1 cellular context compared by ENCODE assay signal in the genomic region with DNA sequence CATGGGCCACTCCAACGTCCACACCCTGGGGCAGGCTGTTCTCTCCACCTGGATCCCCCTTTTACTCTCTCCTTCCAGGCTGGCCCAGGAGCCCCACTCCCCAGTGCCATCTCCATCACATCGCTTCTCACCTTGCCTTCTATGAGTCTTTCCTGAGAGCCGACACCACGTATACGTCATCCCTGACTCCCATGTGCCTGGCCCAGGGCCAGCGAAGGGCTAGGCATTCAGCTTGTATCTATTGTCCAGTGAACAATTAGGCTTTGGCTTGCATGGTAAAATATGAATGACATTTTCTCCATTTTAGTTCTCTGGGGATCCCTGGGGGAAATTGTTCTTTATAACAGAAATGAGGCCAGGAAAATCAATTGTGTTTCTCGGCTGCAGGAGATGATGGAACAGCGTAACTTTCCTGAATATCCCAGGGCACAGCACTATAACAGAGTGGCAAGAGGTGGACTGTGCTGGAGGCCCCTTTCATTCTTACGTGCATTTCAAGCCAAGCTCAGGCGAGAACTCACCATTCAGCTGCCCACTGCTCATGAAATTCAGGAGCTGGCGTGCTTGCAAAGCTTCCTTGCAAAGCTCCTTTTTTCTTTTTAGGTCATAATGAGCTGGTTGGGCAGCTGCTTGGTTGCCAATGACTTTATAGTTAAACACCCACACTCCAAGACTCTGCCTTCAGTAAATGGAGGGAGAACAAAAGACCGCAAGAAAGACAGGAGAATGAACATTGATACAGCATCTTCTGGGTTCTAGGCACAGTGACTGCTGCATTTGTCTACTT.
TF ChIP-seq lines count a peak whose summit lies in the region.

No MANE protein-coding gene starts in this region.

TF ChIP-seq in HepG2, 621 proteins besides CTCF, POLR2A, EP300 and RAD21:
- TF ChIP-seq ZNF839 (CRISPR knock-in tag; IDR thresholded peaks at IDR 0.05; ENCODE audit: borderline replicate concordance) = no peak
- TF ChIP-seq ZNF30 (CRISPR knock-in tag; IDR thresholded peaks at IDR 0.05) = no peak
- no peak for TF ChIP-seq XBP1 (CRISPR knock-in tag; IDR thresholded peaks at IDR 0.05)
- no peak for TF ChIP-seq ZNF3 (CRISPR knock-in tag; IDR thresholded peaks at IDR 0.05)
- TF ChIP-seq ZNF317 (CRISPR knock-in tag; IDR thresholded peaks at IDR 0.05) = no peak
- no peak for TF ChIP-seq SUZ12 (IDR thresholded peaks at IDR 0.05; ENCODE audit: low read depth, low read length)
- no peak for TF ChIP-seq ONECUT2 (CRISPR knock-in tag; IDR thresholded peaks at IDR 0.05)
- TF ChIP-seq ZBED4 (CRISPR knock-in tag; IDR thresholded peaks at IDR 0.05; ENCODE audit: borderline replicate concordance) = no peak
- TF ChIP-seq THYN1 (CRISPR knock-in tag; IDR thresholded peaks at IDR 0.05; ENCODE audit: borderline replicate concordance, low read depth) = no peak
- TF ChIP-seq ZNF234 (CRISPR knock-in tag; conservative IDR thresholded peaks at IDR 0.05) = no peak
- no peak for TF ChIP-seq ZNF567 (CRISPR knock-in tag; IDR thresholded peaks at IDR 0.05; ENCODE audit: borderline replicate concordance)
- no peak for TF ChIP-seq SIN3B (IDR thresholded peaks at IDR 0.05; ENCODE audit: low read length)
- TF ChIP-seq NCOR1 (IDR thresholded peaks at IDR 0.05; ENCODE audit: borderline replicate concordance, low read length) = no peak
TF ChIP-seq in HepG2: peak in this region for 0.
